In genomic region chr19:55642153-55643002, GRCh38 we compare ENCODE assay signal across 8 cellular contexts. TPM values are rescaled to one million over a fixed set of nuclear protein-coding genes. Genes with fewer than 3 reads are reported as not detected.
DNase-seq lines count a peak whose midpoint lies in the region; ATAC-seq, FAIRE-seq and TF ChIP-seq lines count a peak whose summit lies in the region.

No MANE protein-coding gene starts in this region.

- peak in 1 of 2 experiments; percentile 60 for DNase-seq in HAP-1 (ENCODE audit: low spot score in 2 of 2)
- peak; percentile 47 to 56 for DNase-seq in erythroblast (lab: John Stamatoyannopoulos, UW)
- DNase-seq in neural progenitor cell (ENCODE audit: low spot score), result peak; percentile 57
- no peak for DNase-seq in KBM-7
- DNase-seq in GM19239 (ENCODE audit: insufficient read length, low spot score), result no peak

- no peak overlapping the region for H2AFZ ChIP-seq in neural progenitor cell (replicated peaks)

- H3K9me3 Mint-ChIP-seq in neural progenitor cell, result no peaks in the 10 kb centered on the region

- peaks cover 42% of the 10 kb centered on the region for H3K4me1 Mint-ChIP-seq in neural progenitor cell

- H3F3A ChIP-seq in neural progenitor cell (ENCODE audit: low read depth), result peaks cover 53% of the 10 kb centered on the region

- H3K36me3 Mint-ChIP-seq in neural progenitor cell, result peaks cover 18% of the 10 kb centered on the region

- H3K79me2 ChIP-seq in neural progenitor cell (ENCODE audit: low read depth), result peaks cover 90% of the 10 kb centered on the region

- peaks cover 25% of the 10 kb centered on the region for H3K36me3 ChIP-seq in HAP-1 (replicated peaks)
- H3K36me3 ChIP-seq in neural progenitor cell, result no peaks in the 10 kb centered on the region

- FAIRE-seq in GM19239 (lab: Jason Lieb, UNC), result no peak

- in situ Hi-C loops in HAP-1 (cut with MboI; ENCODE audit: low sequenced_read_pairs) (no loop called here), KBM-7 (cut with MboI; ENCODE audit: low pct_unique_long_range_greater_than_20kb, low sequenced_read_pairs) (no loop called here)

- no peaks in the 10 kb centered on the region for H3K27me3 ChIP-seq in HAP-1 (ENCODE audit: low read depth)
- no peaks in the 10 kb centered on the region for H3K27me3 ChIP-seq in neural progenitor cell

- H3K4me3 ChIP-seq in HAP-1, result peak overlapping the region; percentile 78
- peak overlapping the region; percentile 80 for H3K4me3 ChIP-seq in neural progenitor cell

- H3K4me2 ChIP-seq in neural progenitor cell, result peak overlapping the region; percentile 99

- H3K27me3 Mint-ChIP-seq in neural progenitor cell (ENCODE audit: insufficient read depth, low read depth), result peaks cover 25% of the 10 kb centered on the region

- H3K4me1 ChIP-seq in HAP-1 (peaks cover 24% of the 10 kb centered on the region), neural progenitor cell (peaks cover 26% of the 10 kb centered on the region)

- H3K27ac ChIP-seq in C4-2B, result peak overlapping the region; percentile 93
- H3K27ac ChIP-seq in VCaP, result peak overlapping the region; percentile 98
- no peak overlapping the region for H3K27ac ChIP-seq in neural progenitor cell

- H3K9me3 ChIP-seq in HAP-1 (no peaks in the 10 kb centered on the region), neural progenitor cell (ENCODE audit: low read depth) (no peaks in the 10 kb centered on the region)

- no peak for ATAC-seq in HG03460 (IDR thresholded peaks at IDR 0.05; ENCODE audit: unreplicated experiment)

- peaks cover 4% of the 10 kb centered on the region for H4K20me1 ChIP-seq in neural progenitor cell (ENCODE audit: low read depth)

- no peak for TF ChIP-seq POLR2A in erythroblast (IDR thresholded peaks at IDR 0.05; ENCODE audit: low read length)

- peak overlapping the region; percentile 12 for H3K27ac Mint-ChIP-seq in neural progenitor cell

- H3K9ac ChIP-seq in neural progenitor cell, result peak overlapping the region; percentile 73

- TF ChIP-seq CTCF in C4-2B (conservative IDR thresholded peaks at IDR 0.05) (no peak), VCaP (conservative IDR thresholded peaks at IDR 0.05) (no peak), neural progenitor cell (IDR thresholded peaks at IDR 0.05) (no peak)

- H3K4me3 Mint-ChIP-seq in neural progenitor cell, result peak overlapping the region; percentile 96

RNA-seq across cellular contexts. Expression of gene ZNF581, which starts 1.1 kb away (rescaled TPM):
- total RNA-seq in neural progenitor cell (ENCODE audit: low replicate concordance), result 12.2 and 32.4 TPM in 2 replicates

RNA-seq across cellular contexts. Expression of gene ZNF580, which starts 1.6 kb away (rescaled TPM):
- 2.8 and 13.4 TPM in 2 replicates for total RNA-seq in neural progenitor cell (ENCODE audit: low replicate concordance)

RNA-seq across cellular contexts. Expression of gene CCDC106, which starts 5.6 kb away (rescaled TPM):
- 7.6 and 24.9 TPM in 2 replicates for total RNA-seq in neural progenitor cell (ENCODE audit: low replicate concordance)

RNA-seq across cellular contexts. Expression of gene U2AF2, which starts 12.5 kb away (rescaled TPM):
- 124 and 238 TPM in 2 replicates for total RNA-seq in neural progenitor cell (ENCODE audit: low replicate concordance)

RNA-seq across cellular contexts. Expression of gene ZNF784, which starts 18.0 kb away (rescaled TPM):
- total RNA-seq in neural progenitor cell (ENCODE audit: low replicate concordance), result 3.9 and 12.5 TPM in 2 replicates

Comparison
In these comparisons a context has a peak if more than half of its experiments do, and no peak if none do; other contexts are left out.
1. DNase-seq: peak in erythroblast (2 of 2) and neural progenitor cell (single experiment); none in KBM-7 (single experiment) and GM19239 (single experiment).